Comparison of ENCODE assay signal across 7 cellular contexts in the genomic region with DNA sequence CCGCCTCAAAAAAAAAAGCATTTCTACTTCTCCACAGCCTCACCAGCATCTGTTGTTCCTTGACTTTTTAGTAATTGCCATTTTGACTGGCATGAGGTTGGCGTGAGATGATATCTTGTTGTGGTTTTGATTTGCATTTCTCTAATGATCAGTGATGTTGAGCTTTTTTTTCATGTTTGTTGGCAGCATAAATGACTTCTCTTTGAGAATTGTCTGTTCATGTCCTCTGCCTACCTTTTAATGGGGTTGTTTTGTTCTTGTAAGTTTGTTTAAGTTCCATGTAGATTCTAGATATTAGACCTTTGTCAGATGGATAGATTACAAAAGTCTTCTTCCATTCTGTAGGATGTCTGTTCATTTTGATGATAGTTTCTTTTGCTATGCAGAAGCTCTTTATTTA.
"Had no signal": no experiment of that assay in that cellular context is flagged by ENCODE, and none has a peak within 500 bp of the region (broad histone marks: within the 10 kb centered on the region; RNA-seq: fewer than 3 reads in every experiment).

No MANE protein-coding gene starts in this region.

- DNase-seq: H9, HCEC 1CT, IMR-90 had no signal

- FAIRE-seq: H1, H54, HTR-8/SVneo, K562 had no signal
